ENCODE assay signal across 1 cellular context in genomic region chr11:66336234-66337102, GRCh38.
TF ChIP-seq lines count a peak whose summit lies in the region.

TSS of gene RIN1 (minus strand) at chr11:66336434. CDS start at chr11:66336402, 32 bp downstream.

TF ChIP-seq in HepG2, 621 proteins besides CTCF, POLR2A, EP300 and RAD21 (continued from another document and continues in another):
- peak; percentile 97; the same call in 1 of the 2 replicates for TF ChIP-seq ARID4A (CRISPR knock-in tag; IDR thresholded peaks at IDR 0.05; ENCODE audit: borderline replicate concordance)
- peak; percentile 85; the same call in 1 of the 2 replicates for TF ChIP-seq ZNF580 (CRISPR knock-in tag; IDR thresholded peaks at IDR 0.05; ENCODE audit: borderline replicate concordance, low read depth)
- no peak for TF ChIP-seq PLSCR1 (CRISPR knock-in tag; IDR thresholded peaks at IDR 0.05; ENCODE audit: borderline replicate concordance)
- 0 out of 2 replicates have a peak, but pooled peaks have one; percentile 25 for TF ChIP-seq ZNF335 (CRISPR knock-in tag; IDR thresholded peaks at IDR 0.05)
- TF ChIP-seq ZFY (CRISPR knock-in tag; IDR thresholded peaks at IDR 0.05), result peak; percentile 61
- peak; percentile 93; the same call in 1 of the 2 replicates for TF ChIP-seq ZFP82 (CRISPR knock-in tag; IDR thresholded peaks at IDR 0.05; ENCODE audit: borderline replicate concordance)
- peak; percentile 89; the same call in 1 of the 2 replicates for TF ChIP-seq ZFP91 (CRISPR knock-in tag; IDR thresholded peaks at IDR 0.05; ENCODE audit: borderline replicate concordance)
- peak; percentile 57 for TF ChIP-seq AGO2 (optimal IDR thresholded peaks at IDR 0.05; ENCODE audit: low read depth, low read length)
- peak; percentile 55; the same call in 1 of the 2 replicates for TF ChIP-seq ZHX2 (IDR thresholded peaks at IDR 0.05; ENCODE audit: low read depth)
- TF ChIP-seq ZHX2 (CRISPR knock-in tag; IDR thresholded peaks at IDR 0.05; ENCODE audit: borderline replicate concordance), result no peak
- no peak for TF ChIP-seq GLI4 (CRISPR knock-in tag; IDR thresholded peaks at IDR 0.05; ENCODE audit: borderline replicate concordance)
- 0 out of 2 replicates have a peak, but pooled peaks have one; percentile 80 for TF ChIP-seq GZF1 (CRISPR knock-in tag; IDR thresholded peaks at IDR 0.05)
- no peak for TF ChIP-seq SIX4 (CRISPR knock-in tag; IDR thresholded peaks at IDR 0.05)
- peak; percentile 90 for TF ChIP-seq MAZ (IDR thresholded peaks at IDR 0.05; ENCODE audit: borderline replicate concordance, low read depth, low read length)
- TF ChIP-seq MAZ (CRISPR knock-in tag; IDR thresholded peaks at IDR 0.05; ENCODE audit: low read depth), result peak; percentile 93
- peak; percentile 64; the same call in 1 of the 2 replicates for TF ChIP-seq HMG20B (CRISPR knock-in tag; conservative IDR thresholded peaks at IDR 0.05)
- peak; percentile 61; the same call in 1 of the 2 replicates for TF ChIP-seq CHD4 (IDR thresholded peaks at IDR 0.05; ENCODE audit: borderline replicate concordance, low read length)
- TF ChIP-seq TFDP2 (CRISPR knock-in tag; IDR thresholded peaks at IDR 0.05), result peak; percentile 68; the same call in 1 of the 2 replicates
- peak; percentile 89 for TF ChIP-seq ZBTB7B (CRISPR knock-in tag; IDR thresholded peaks at IDR 0.05)
- TF ChIP-seq FOSL2 (CRISPR knock-in tag; IDR thresholded peaks at IDR 0.05), result peak; percentile 95
- peak; percentile 93; the same call in 1 of the 2 replicates for TF ChIP-seq CBFB (CRISPR knock-in tag; IDR thresholded peaks at IDR 0.05)
- TF ChIP-seq ONECUT2 (CRISPR knock-in tag; IDR thresholded peaks at IDR 0.05), result no peak
- TF ChIP-seq GMEB1 (CRISPR knock-in tag; IDR thresholded peaks at IDR 0.05; ENCODE audit: borderline replicate concordance), result peak; percentile 60; the same call in 1 of the 2 replicates
- peak; percentile 76; the same call in 1 of the 2 replicates for TF ChIP-seq ZNF317 (CRISPR knock-in tag; IDR thresholded peaks at IDR 0.05)
- peak; percentile 93 for TF ChIP-seq ZNF614 (CRISPR knock-in tag; IDR thresholded peaks at IDR 0.05; ENCODE audit: borderline replicate concordance)
- peak; percentile 91 for TF ChIP-seq LCORL (IDR thresholded peaks at IDR 0.05)
- TF ChIP-seq LCORL (CRISPR knock-in tag; IDR thresholded peaks at IDR 0.05), result peak; percentile 66; the same call in 1 of the 2 replicates
- peak in 1 of 2 experiments; percentile 78; a peak in 3 of 4 replicates for TF ChIP-seq NR2F1 (CRISPR knock-in tag; IDR thresholded peaks at IDR 0.05)
- 0 out of 2 replicates have a peak, but pooled peaks have one; percentile 57 for TF ChIP-seq SNAPC2 (CRISPR knock-in tag; IDR thresholded peaks at IDR 0.05)
- peak; percentile 70; the same call in 1 of the 2 replicates for TF ChIP-seq TFDP1 (CRISPR knock-in tag; IDR thresholded peaks at IDR 0.05; ENCODE audit: borderline replicate concordance)
- TF ChIP-seq ZNF3 (CRISPR knock-in tag; IDR thresholded peaks at IDR 0.05), result 0 out of 2 replicates have a peak, but pooled peaks have one; percentile 44
- TF ChIP-seq BORCS8-MEF2B (CRISPR knock-in tag; IDR thresholded peaks at IDR 0.05), result peak; percentile 91; the same call in 1 of the 2 replicates
- 0 out of 2 replicates have a peak, but pooled peaks have one; percentile 35 for TF ChIP-seq ZNF629 (CRISPR knock-in tag; conservative IDR thresholded peaks at IDR 0.05)
- TF ChIP-seq ZNF883 (CRISPR knock-in tag; IDR thresholded peaks at IDR 0.05; ENCODE audit: not compliant biosample characterization), result peak; percentile 79
- TF ChIP-seq ZNF768 (CRISPR knock-in tag; IDR thresholded peaks at IDR 0.05), result peak; percentile 58; the same call in 1 of the 2 replicates
- no peak for TF ChIP-seq ZMAT5 (CRISPR knock-in tag; IDR thresholded peaks at IDR 0.05; ENCODE audit: borderline replicate concordance, low read depth)
- TF ChIP-seq PHF5A (CRISPR knock-in tag; IDR thresholded peaks at IDR 0.05; ENCODE audit: low read depth, unreplicated experiment), result peak; percentile 74
